ENCODE assay signal across 12 cellular contexts in genomic region chr10:24382596-24382978, GRCh38.
A peak's percentile ranks its signal among the peaks of the same experiment; 100 is the strongest.
DNase-seq lines count a peak whose midpoint lies in the region; ATAC-seq and FAIRE-seq lines count a peak whose summit lies in the region.
"Had no signal": no experiment of that assay in that cellular context is flagged by ENCODE, and none has a peak within 500 bp of the region (broad histone marks: within the 10 kb centered on the region; RNA-seq: fewer than 3 reads in every experiment).

No MANE protein-coding gene starts in this region.

- no peak overlapping the region for H3K9ac ChIP-seq in BLaER1

- peaks cover 42% of the 10 kb centered on the region for H3K4me1 ChIP-seq in BLaER1

- H3K4me2 ChIP-seq in BLaER1 = peak overlapping the region; percentile 56; the same call in 1 of the 2 replicates

- H3K36me3 ChIP-seq in BLaER1 = 0 out of 2 replicates have a peak, but pooled peaks cover 6% of the 10 kb centered on the region

- no peaks in the 10 kb centered on the region for H3K27me3 ChIP-seq in BLaER1

- no peak overlapping the region for H3K27ac ChIP-seq in BLaER1

- no peak for ATAC-seq in HG03108 (IDR thresholded peaks at IDR 0.05; ENCODE audit: unreplicated experiment)

- H3K9me3 ChIP-seq in BLaER1 = no peaks in the 10 kb centered on the region

- H4K20me1 ChIP-seq in BLaER1 = no peaks in the 10 kb centered on the region

- FAIRE-seq in GM18507 (lab: Jason Lieb, UNC) = peak; percentile 65
- no peak for FAIRE-seq in GM19239 (lab: Jason Lieb, UNC)
- FAIRE-seq: TTC549 had no signal

- DNase-seq in GM18507 (ENCODE audit: extremely low spot score, insufficient read length, low read depth) = no peak
- peak; percentile 48 for DNase-seq in NAMALWA (ENCODE audit: low spot score)
- peak; percentile 72 for DNase-seq in islet precursor cell
- no peak for DNase-seq in iPS-NIHi7 (ENCODE audit: extremely low spot score)
- no peak for DNase-seq in GM19239 (ENCODE audit: insufficient read length, low spot score)
- no peak for DNase-seq in Kasumi-1 (lab: John Stamatoyannopoulos, UW)
- DNase-seq: activated naive CD8-positive, alpha-beta T cell treated with anti-CD3 and anti-CD28 coated beads, Interleukin-2, amount 10 ng/mL, durations not matched to agents 7 days and 5 days; Karpas-422; NCI-H748 treated with DMSO at 0.1 percent for 48 hours had no signal

- H3K4me3 ChIP-seq in BLaER1 = no peak overlapping the region

Comparison
In these comparisons a context has a peak if more than half of its experiments do, and no peak if none do; other contexts are left out.
1. DNase-seq: peak in NAMALWA (single experiment) and islet precursor cell (single experiment); none in GM18507 (single experiment), iPS-NIHi7 (single experiment), GM19239 (single experiment) and Kasumi-1 (0 of 2).